21 cellular contexts compared by ENCODE assay signal in the genomic region with DNA sequence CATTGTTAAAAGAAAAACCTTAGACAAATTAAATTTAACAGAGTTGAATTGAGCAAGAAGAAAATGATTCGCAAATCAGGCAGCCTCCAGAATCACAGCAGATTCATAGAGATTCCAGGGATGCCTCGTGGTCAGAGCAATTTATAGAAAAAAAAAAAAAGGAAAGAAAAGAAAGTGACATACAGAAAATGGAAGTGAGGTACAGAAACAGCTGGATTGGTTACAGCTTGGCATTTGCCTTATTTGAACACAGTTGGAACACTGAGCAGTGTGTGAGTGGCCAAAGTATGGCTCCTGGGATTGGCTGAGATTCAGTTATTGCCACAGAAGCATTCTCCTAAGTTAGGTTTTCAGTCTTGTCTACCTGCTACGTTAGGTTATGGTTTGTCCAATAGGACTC. TPM values are rescaled to one million over a fixed set of nuclear protein-coding genes. Genes with fewer than 3 reads are reported as not detected.
DNase-seq lines count a peak whose midpoint lies in the region; ATAC-seq and TF ChIP-seq lines count a peak whose summit lies in the region.
"Had no signal": no experiment of that assay in that cellular context is flagged by ENCODE, and none has a peak within 500 bp of the region (broad histone marks: within the 10 kb centered on the region; RNA-seq: fewer than 3 reads in every experiment).

No MANE protein-coding gene starts in this region.

- DNase-seq in BJ (ENCODE audit: low read depth): peak; percentile 19
- DNase-seq in M059J (ENCODE audit: low read depth): peak; percentile 25
- peak; percentile 24 to 59 for DNase-seq in cardiac fibroblast (ENCODE audit: low read depth in 2 of 2)
- DNase-seq in left lobe of liver (ENCODE audit: low spot score): peak; percentile 49
- no peak for DNase-seq in NCI-H1930 (lab: John Stamatoyannopoulos, UW)
- no peak for DNase-seq in HuH-7 (ENCODE audit: low spot score)
- DNase-seq in cardiac septum (ENCODE audit: low spot score): no peak
- DNase-seq: activated CD4-positive, alpha-beta T cell treated with anti-CD3 and anti-CD28 coated beads for 48 hours; activated CD8-positive, alpha-beta memory T cell treated with anti-CD3 and anti-CD28 coated beads, Interleukin-2, amount 50 U/mL, for 4 hours; activated gamma-delta T cell treated with Interleukin-2 at 50 U/mL for 16 hours; AML-193; Caco-2; erythroblast; natural killer cell; NCI-H146; NCI-H2227 treated with DMSO at 0.1 percent for 48 hours; posterior cingulate gyrus; RPMI8226; small intestine; stimulated activated CD4-positive, alpha-beta T cell treated with anti-CD3 and anti-CD28 coated beads, Interleukin-4, amount 100 ng/mL, for 24 hours had no signal

- ATAC-seq in left lobe of liver (peak; percentile 96), GM21360 (IDR thresholded peaks at IDR 0.05; ENCODE audit: unreplicated experiment) (no peak)
- ATAC-seq: natural killer cell had no signal

- POLR2A ChIA-PET in BJ (lab: Charles Lee): interaction anchor here (0.7 kb wide), 2 partner anchors 9 to 12 kb away, joined by 5 to 8 read pairs; partner anchors contain the start of gene C21orf91

- H3K4me3 ChIP-seq in BJ (ENCODE audit: low read depth, low read length) (no peak overlapping the region), cardiac fibroblast (replicated peaks in 1 of 2; ENCODE audit: low read depth in 2 of 2, low read length in 2 of 2) (no peak overlapping the region)

- H3K36me3 ChIP-seq in BJ (ENCODE audit: control insufficient read depth, insufficient read depth, low read length): no peaks in the 10 kb centered on the region

- H3K27me3 ChIP-seq in BJ (ENCODE audit: control insufficient read depth, insufficient read depth, low read length): no peaks in the 10 kb centered on the region

- TF ChIP-seq CTCF in BJ (IDR thresholded peaks at IDR 0.05; ENCODE audit: insufficient read depth, low read depth, low read length): no peak
- no peak for TF ChIP-seq CTCF in cardiac fibroblast (IDR thresholded peaks at IDR 0.05; ENCODE audit: low read depth, low read length)

- intact Hi-C loops in cardiac septum (cut with DNase I): loop anchor here (10.0 kb wide), 1 partner anchor 143 kb away; no protein-coding TSS in a partner anchor

- CTCF ChIA-PET in BJ (lab: Yijun Ruan, JAX): interaction anchor here (0.9 kb wide), 1 partner anchor 30 kb away, joined by 3 read pairs; no protein-coding TSS in a partner anchor

RNA-seq across cellular contexts. Expression of gene C21orf91, which starts 9.1 kb away (rescaled TPM):
- 3.4 and 8.6 TPM in 2 replicates for polyA plus RNA-seq in BJ (2011; rRNA removed)
- 9.8 and 10.0 TPM in 2 replicates for polyA minus RNA-seq in BJ (2011; rRNA and poly(A)+ RNA removed)
- total RNA-seq in M059J (2014; rRNA removed; shearing (Covaris generic)): 10.9 and 18.4 TPM in 2 replicates
- total RNA-seq in left lobe of liver (4.7 TPM), cardiac septum (21.3 TPM)

Comparison
In these comparisons a context has a peak if more than half of its experiments do, and no peak if none do; other contexts are left out.
1. DNase-seq: peak in BJ (single experiment), M059J (single experiment), cardiac fibroblast (2 of 2) and left lobe of liver (single experiment); none in NCI-H1930 (0 of 2), HuH-7 (single experiment) and cardiac septum (single experiment).